1 cellular context compared by ENCODE assay signal in genomic region chr22:28841111-28841510, GRCh38.
TF ChIP-seq lines count a peak whose summit lies in the region.

No MANE protein-coding gene starts in this region.

TF ChIP-seq in GM23338, 12 proteins besides CTCF, POLR2A, EP300 and RAD21 (continued from another document):
- TF ChIP-seq ZNF462 (CRISPR knock-in tag; IDR thresholded peaks at IDR 0.05), result no peak
- TF ChIP-seq EZH2phosphoT487 (IDR thresholded peaks at IDR 0.05; ENCODE audit: unreplicated experiment), result no peak
- TF ChIP-seq ETS1 (IDR thresholded peaks at IDR 0.05), result no peak
- no peak for TF ChIP-seq ZNF114 (CRISPR knock-in tag; IDR thresholded peaks at IDR 0.05)
- TF ChIP-seq JUNB (IDR thresholded peaks at IDR 0.05; ENCODE audit: unreplicated experiment), result no peak
- no peak for TF ChIP-seq STAT1 (IDR thresholded peaks at IDR 0.05; ENCODE audit: unreplicated experiment)
- no peak for TF ChIP-seq ZNF331 (CRISPR knock-in tag; IDR thresholded peaks at IDR 0.05; ENCODE audit: low read depth)
- no peak for TF ChIP-seq NANOG (IDR thresholded peaks at IDR 0.05; ENCODE audit: borderline replicate concordance)
